ENCODE assay signal across 2 cellular contexts in genomic region chr22:30059346-30060020, GRCh38. TPM values are rescaled to one million over a fixed set of nuclear protein-coding genes. Genes with fewer than 3 reads are reported as not detected.
"Had no signal": no experiment of that assay in that cellular context is flagged by ENCODE, and none has a peak within 500 bp of the region (broad histone marks: within the 10 kb centered on the region; RNA-seq: fewer than 3 reads in every experiment).

No MANE protein-coding gene starts in this region.

RNA-seq across cellular contexts. Expression of gene HORMAD2, which starts 20.8 kb away (rescaled TPM):
- total RNA-seq: G401, GM12878 had no signal
